In genomic region chr19:58466089-58466759, GRCh38 we compare ENCODE assay signal across 1 cellular context.
TF ChIP-seq lines count a peak whose summit lies in the region.

No MANE protein-coding gene starts in this region.

TF ChIP-seq in HCT116, 20 proteins besides CTCF, POLR2A, EP300 and RAD21:
- TF ChIP-seq REST (IDR thresholded peaks at IDR 0.05; ENCODE audit: low read depth) (no peak), POLR2AphosphoS5 (IDR thresholded peaks at IDR 0.05; ENCODE audit: low read depth, low read length) (no peak), TCF7L2 (IDR thresholded peaks at IDR 0.05; ENCODE audit: borderline replicate concordance, extremely low read depth, insufficient read depth, insufficient read length) (no peak), EZH2 (IDR thresholded peaks at IDR 0.05) (no peak), YY1 (IDR thresholded peaks at IDR 0.05; ENCODE audit: extremely low read depth, insufficient replicate concordance, low read depth, low read length) (no peak), FOSL1 (IDR thresholded peaks at IDR 0.05; ENCODE audit: low read depth) (no peak), CEBPB (IDR thresholded peaks at IDR 0.05; ENCODE audit: low read depth) (no peak), SIN3A (IDR thresholded peaks at IDR 0.05; ENCODE audit: low read depth) (no peak), EGR1 (IDR thresholded peaks at IDR 0.05; ENCODE audit: low read depth) (no peak), ZNF274 (IDR thresholded peaks at IDR 0.05; ENCODE audit: low read depth, low read length) (no peak), ZBTB33 (IDR thresholded peaks at IDR 0.05; ENCODE audit: extremely low read depth, insufficient replicate concordance, low read length) (no peak), ZFX (IDR thresholded peaks at IDR 0.05) (no peak)
